ENCODE assay signal across 16 cellular contexts in the genomic region with DNA sequence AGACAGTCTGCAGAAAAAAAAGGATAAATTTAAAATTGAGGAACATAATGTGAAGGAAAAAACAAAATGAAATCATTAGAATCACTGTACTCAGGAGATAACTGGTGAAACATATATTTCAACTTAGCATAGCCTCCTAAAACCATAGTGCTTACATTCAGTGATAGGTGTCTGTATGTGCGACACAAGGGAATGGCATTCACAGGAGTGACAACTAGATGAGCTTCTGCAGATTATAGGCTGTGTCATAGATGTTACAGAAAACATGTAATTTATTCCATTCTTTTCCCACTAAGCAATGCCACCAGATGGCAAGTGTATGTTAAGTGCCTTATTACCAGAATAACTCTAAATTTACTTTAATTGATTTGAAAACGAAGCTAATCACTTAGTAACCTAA.
A peak's percentile ranks its signal among the peaks of the same experiment; 100 is the strongest.
DNase-seq lines count a peak whose midpoint lies in the region; ATAC-seq and TF ChIP-seq lines count a peak whose summit lies in the region.
"Had no signal": no experiment of that assay in that cellular context is flagged by ENCODE, and none has a peak within 500 bp of the region (broad histone marks: within the 10 kb centered on the region; RNA-seq: fewer than 3 reads in every experiment).

No MANE protein-coding gene starts in this region.

- DNase-seq in DMS 273 (lab: John Stamatoyannopoulos, UW; ENCODE audit: unreplicated experiment) (peak; percentile 6), DMS 273 treated with DMSO at 0.1 percent for 48 hours (lab: John Stamatoyannopoulos, UW) (no peak), NCI-H1417 (lab: John Stamatoyannopoulos, UW) (peak in 2 of 3 experiments; percentile 54 to 91), NCI-H2227 treated with DMSO at 0.1 percent for 48 hours (lab: John Stamatoyannopoulos, UW) (peak; percentile 38), epithelial cell of esophagus (ENCODE audit: low read depth) (peak; percentile 1), osteoblast (ENCODE audit: insufficient read length, low spot score, missing footprints) (no peak)
- DNase-seq: CD4-positive, CD25-positive, alpha-beta regulatory T cell; H9; NCI-H1694; NCI-H446 treated with DMSO at 0.1 percent for 48 hours; NK-92 treated with Interleukin-12 subunit alpha and Interleukin-12 subunit beta, amount 100 ng/mL, for 24 hours; OCI-M1; SJCRH30 had no signal

- H3K4me2 ChIP-seq in osteoblast (ENCODE audit: insufficient read depth, low read length), result no peak overlapping the region

- H2AFZ ChIP-seq in osteoblast (ENCODE audit: low read length), result no peak overlapping the region

- no peak overlapping the region for H3K4me3 ChIP-seq in epithelial cell of esophagus (ENCODE audit: low read length)
- H3K4me3 ChIP-seq in osteoblast (ENCODE audit: insufficient read depth, low read length), result no peak overlapping the region
- H3K4me3 ChIP-seq: SJCRH30 had no signal

- H3K9me3 ChIP-seq in osteoblast (ENCODE audit: low read depth, low read length), result no peaks in the 10 kb centered on the region
- H3K9me3 ChIP-seq: SJCRH30 had no signal

- no peaks in the 10 kb centered on the region for H3K27me3 ChIP-seq in osteoblast (ENCODE audit: insufficient read depth, low read length)
- H3K27me3 ChIP-seq: SJCRH30 had no signal

- no peaks in the 10 kb centered on the region for H3K4me1 ChIP-seq in osteoblast (ENCODE audit: insufficient read depth, low read length)
- H3K4me1 ChIP-seq: SJCRH30 had no signal

- H3K36me3 ChIP-seq in osteoblast (ENCODE audit: insufficient read depth, low read length), result no peaks in the 10 kb centered on the region
- H3K36me3 ChIP-seq: SJCRH30 had no signal

- no peak overlapping the region for H3K27ac ChIP-seq in osteoblast (ENCODE audit: low read depth, low read length)
- H3K27ac ChIP-seq: 22Rv1, SJCRH30 had no signal

- ATAC-seq in GM18870 (IDR thresholded peaks at IDR 0.05; ENCODE audit: unreplicated experiment) (no peak), GM18861 (IDR thresholded peaks at IDR 0.05; ENCODE audit: unreplicated experiment) (no peak)

- H3K79me2 ChIP-seq in osteoblast (ENCODE audit: insufficient read depth, low read length), result no peaks in the 10 kb centered on the region

- TF ChIP-seq CTCF in epithelial cell of esophagus (IDR thresholded peaks at IDR 0.05; ENCODE audit: insufficient read depth, low read depth, low read length, missing control alignments), result no peak
- no peak for TF ChIP-seq CTCF in osteoblast (IDR thresholded peaks at IDR 0.05; ENCODE audit: extremely low read depth, low read depth, low read length)

- no peaks in the 10 kb centered on the region for H4K20me1 ChIP-seq in osteoblast (ENCODE audit: insufficient read depth, low read length)

Comparison
In these comparisons a context has a peak if more than half of its experiments do, and no peak if none do; other contexts are left out.
1. DNase-seq: peak in DMS 273 (single experiment), NCI-H1417 (2 of 3), NCI-H2227 treated with DMSO at 0.1 percent for 48 hours (single experiment) and epithelial cell of esophagus (single experiment); none in DMS 273 treated with DMSO at 0.1 percent for 48 hours (single experiment) and osteoblast (single experiment).